ENCODE assay signal across 12 cellular contexts in the genomic region with DNA sequence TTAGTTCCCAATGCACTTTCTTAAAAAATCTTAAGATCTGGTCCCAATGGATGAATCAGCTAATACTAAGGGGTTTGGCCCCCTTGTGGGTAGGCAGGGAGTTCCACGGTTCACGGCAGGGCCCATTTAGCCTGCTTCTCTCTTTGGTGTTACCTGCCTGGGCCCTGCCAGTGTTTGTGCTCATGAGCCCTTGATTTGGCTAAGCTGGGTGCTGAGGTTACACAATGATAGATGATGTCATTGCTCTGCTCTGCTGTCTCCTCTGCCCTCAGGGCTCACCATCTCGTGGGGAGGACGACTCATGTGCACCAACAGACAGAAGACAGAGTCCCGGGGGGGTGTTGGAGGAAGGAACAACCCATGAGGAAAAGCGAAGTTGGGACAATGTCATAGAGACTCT. TPM values are rescaled to one million over a fixed set of nuclear protein-coding genes. Genes with fewer than 3 reads are reported as not detected.
DNase-seq lines count a peak whose midpoint lies in the region; ATAC-seq and TF ChIP-seq lines count a peak whose summit lies in the region.
"Had no signal": no experiment of that assay in that cellular context is flagged by ENCODE, and none has a peak within 500 bp of the region (broad histone marks: within the 10 kb centered on the region; RNA-seq: fewer than 3 reads in every experiment).

No MANE protein-coding gene starts in this region.

- ATAC-seq in body of pancreas: no peak

- no peak for TF ChIP-seq POLR2A in body of pancreas (IDR thresholded peaks at IDR 0.05)

- 54 to 65% methylated on average over 6 of the region's 6 CpGs for WGBS in body of pancreas, 2 donors

- H3K4me3 ChIP-seq in A673 (ENCODE audit: low read depth, low read length, poor library complexity, severe bottlenecking) (no peak overlapping the region), fibroblast of villous mesenchyme (ENCODE audit: low read depth, low read length) (no peak overlapping the region), body of pancreas (no peak overlapping the region)
- H3K4me3 ChIP-seq: lower lobe of right lung, sigmoid colon had no signal

- H3K27ac ChIP-seq in A673 (ENCODE audit: low read depth, low read length, poor library complexity, severe bottlenecking) (no peak overlapping the region), body of pancreas (no peak overlapping the region)
- H3K27ac ChIP-seq: lower lobe of right lung, sigmoid colon had no signal

- H3K4me1 ChIP-seq in A673 (ENCODE audit: insufficient read depth, low read length, poor library complexity, severe bottlenecking) (no peaks in the 10 kb centered on the region), body of pancreas (peaks cover 6% of the 10 kb centered on the region)

- DNase-seq in A673 (ENCODE audit: low spot score): peak; percentile 30
- peak; percentile 34 for DNase-seq in GM04504 (ENCODE audit: low read depth)
- peak; percentile 38 for DNase-seq in T-helper 22 cell (ENCODE audit: low read depth)
- peak; percentile 57 for DNase-seq in fibroblast of villous mesenchyme (ENCODE audit: low read depth)
- DNase-seq in pons (ENCODE audit: low spot score): no peak
- DNase-seq in SHP77 (lab: John Stamatoyannopoulos, UW): no peak
- no peak for DNase-seq in body of pancreas
- no peak for DNase-seq in G401 (ENCODE audit: low spot score)
- DNase-seq: activated naive CD4-positive, alpha-beta T cell treated with anti-CD3 and anti-CD28 coated beads, Interleukin-2, amount 50 U/mL, for 16 hours; lower lobe of right lung; NCI-H446; sigmoid colon had no signal

- peaks cover 4% of the 10 kb centered on the region for H3K27me3 ChIP-seq in A673 (replicated peaks; ENCODE audit: insufficient read depth, low read depth, low read length, poor library complexity)
- H3K27me3 ChIP-seq in body of pancreas: no peaks in the 10 kb centered on the region
- H3K27me3 ChIP-seq: sigmoid colon had no signal

- in situ Hi-C loops in G401 (cut with HindIII; ENCODE audit: low sequenced_read_pairs): no loop called here

- H3K36me3 ChIP-seq in A673 (ENCODE audit: insufficient read depth, low read length, poor library complexity, severe bottlenecking) (no peaks in the 10 kb centered on the region), body of pancreas (replicated peaks in 1 of 2; ENCODE audit: insufficient read depth in 1 of 2, low read depth in 2 of 2) (no peaks in the 10 kb centered on the region)
- H3K36me3 ChIP-seq: lower lobe of right lung, sigmoid colon had no signal

- no peaks in the 10 kb centered on the region for H3K9me3 ChIP-seq in A673 (ENCODE audit: low read depth, low read length, poor library complexity, severe bottlenecking)
- H3K9me3 ChIP-seq in body of pancreas: no peaks in the 10 kb centered on the region
- H3K9me3 ChIP-seq: lower lobe of right lung, sigmoid colon had no signal

- CTCF ChIA-PET in A673 (lab: Charles Lee): no interaction called here

- intact Hi-C loops in A673 (cut with micrococcal nuclease; ENCODE audit: unreplicated experiment): no loop called here
- intact Hi-C loops in body of pancreas (cut with DNase I): no loop called here

- POLR2A ChIA-PET in A673 (lab: Charles Lee; ENCODE audit: low non-redundant PET): no interaction called here

- TF ChIP-seq CTCF in A673 (conservative IDR thresholded peaks at IDR 0.05; ENCODE audit: low read depth, low read length) (no peak), fibroblast of villous mesenchyme (IDR thresholded peaks at IDR 0.05; ENCODE audit: insufficient read depth, low read depth, low read length) (no peak), body of pancreas (IDR thresholded peaks at IDR 0.05) (no peak)

- BruUV-seq in A673 (replicated peaks; lab: Mats Ljungman, UMichigan): no TSS peak

RNA-seq across cellular contexts. Expression of a gene that starts 24.4 kb away (rescaled TPM):
- total RNA-seq in A673 (2021) (8.4 and 11.5 TPM in 2 replicates), fibroblast of villous mesenchyme (1.3 and 2.2 TPM in 2 replicates), body of pancreas (1 to 10 TPM; 1.6 to 2.3 TPM)
- 2.0 and 2.3 TPM in 2 replicates for total RNA-seq in G401 (2014; rRNA removed; shearing (Covaris generic))

Comparison
In these comparisons a context has a peak if more than half of its experiments do, and no peak if none do; other contexts are left out.
1. DNase-seq: peak in A673 (single experiment), GM04504 (single experiment), T-helper 22 cell (single experiment) and fibroblast of villous mesenchyme (single experiment); none in pons (single experiment), SHP77 (0 of 2), body of pancreas (0 of 4) and G401 (single experiment).